ENCODE assay signal across 14 cellular contexts in genomic region chr15:48411971-48412591, GRCh38.
DNase-seq lines count a peak whose midpoint lies in the region; ATAC-seq and TF ChIP-seq lines count a peak whose summit lies in the region.
"Had no signal": no experiment of that assay in that cellular context is flagged by ENCODE, and none has a peak within 500 bp of the region (broad histone marks: within the 10 kb centered on the region; RNA-seq: fewer than 3 reads in every experiment).

No MANE protein-coding gene starts in this region.

- peaks cover 49% of the 10 kb centered on the region for H3K36me3 ChIP-seq in adipocyte (ENCODE audit: control insufficient read depth, insufficient read depth, low read length, severe bottlenecking)
- H3K36me3 ChIP-seq in hepatocyte (replicated peaks; ENCODE audit: insufficient read depth, low read depth): no peaks in the 10 kb centered on the region

- no peaks in the 10 kb centered on the region for H4K20me1 ChIP-seq in hepatocyte (ENCODE audit: insufficient read depth, poor library complexity, severe bottlenecking)

- 87% methylated on average over 6 of the region's 6 CpGs for WGBS in hepatocyte (ENCODE audit: low lambda C conversion rate, missing lambda C conversion rate)

- no peak overlapping the region for H3K27ac Mint-ChIP-seq in immature natural killer cell
- H3K27ac Mint-ChIP-seq: activated naive CD8-positive, alpha-beta T cell treated with anti-CD3 and anti-CD28 coated beads for 36 hours; dendritic cell treated with granulocyte-macrophage colony-stimulating factor and Interleukin-4, amounts not matched to agents 40 ng/mL and 50 ng/mL, for 4 days had no signal

- peaks cover 79% of the 10 kb centered on the region for H3K4me1 ChIP-seq in adipocyte (ENCODE audit: control insufficient read depth, insufficient read depth, low read length)
- no peaks in the 10 kb centered on the region for H3K4me1 ChIP-seq in hepatocyte (ENCODE audit: insufficient read depth)

- H3K4me3 Mint-ChIP-seq in immature natural killer cell: no peak overlapping the region
- H3K4me3 Mint-ChIP-seq: activated naive CD8-positive, alpha-beta T cell treated with anti-CD3 and anti-CD28 coated beads for 36 hours; dendritic cell treated with granulocyte-macrophage colony-stimulating factor and Interleukin-4, amounts not matched to agents 40 ng/mL and 50 ng/mL, for 4 days had no signal

- H3K4me3 ChIP-seq in adipocyte (ENCODE audit: low read length) (peak overlapping the region; percentile 41), hepatocyte (no peak overlapping the region)

- H3K4me2 ChIP-seq in hepatocyte: no peak overlapping the region

- H3K79me2 ChIP-seq in hepatocyte: no peaks in the 10 kb centered on the region

- H3K9ac ChIP-seq in adipocyte (ENCODE audit: low read length): peak overlapping the region; percentile 77

- H3K27me3 ChIP-seq in adipocyte (replicated peaks; ENCODE audit: control insufficient read depth, insufficient read depth, low read length) (no peaks in the 10 kb centered on the region), hepatocyte (no peaks in the 10 kb centered on the region)

- no peaks in the 10 kb centered on the region for H3K9me3 ChIP-seq in adipocyte (ENCODE audit: control insufficient read depth, low read length)
- H3K9me3 ChIP-seq in hepatocyte (ENCODE audit: low read depth): no peaks in the 10 kb centered on the region

- no peak for TF ChIP-seq CTCF in hepatocyte (IDR thresholded peaks at IDR 0.05; ENCODE audit: poor library complexity)

- H3K36me3 Mint-ChIP-seq in immature natural killer cell: no peaks in the 10 kb centered on the region
- H3K36me3 Mint-ChIP-seq: activated naive CD8-positive, alpha-beta T cell treated with anti-CD3 and anti-CD28 coated beads for 36 hours had no signal

- H3K4me1 Mint-ChIP-seq in immature natural killer cell: no peaks in the 10 kb centered on the region
- H3K4me1 Mint-ChIP-seq: activated naive CD8-positive, alpha-beta T cell treated with anti-CD3 and anti-CD28 coated beads for 36 hours had no signal

- no peak overlapping the region for H2AFZ ChIP-seq in hepatocyte

- H3K27me3 Mint-ChIP-seq in immature natural killer cell (ENCODE audit: low read depth in 3 of 3): peaks cover 0 to 6% (median 0%) of the 10 kb centered on the region in 3 donors
- H3K27me3 Mint-ChIP-seq: activated naive CD8-positive, alpha-beta T cell treated with anti-CD3 and anti-CD28 coated beads for 36 hours; dendritic cell treated with granulocyte-macrophage colony-stimulating factor and Interleukin-4, amounts not matched to agents 40 ng/mL and 50 ng/mL, for 4 days had no signal

- no peaks in the 10 kb centered on the region for H3K9me3 Mint-ChIP-seq in immature natural killer cell
- H3K9me3 Mint-ChIP-seq: activated naive CD8-positive, alpha-beta T cell treated with anti-CD3 and anti-CD28 coated beads for 36 hours; dendritic cell treated with granulocyte-macrophage colony-stimulating factor and Interleukin-4, amounts not matched to agents 40 ng/mL and 50 ng/mL, for 4 days had no signal

- H3K9me2 ChIP-seq in hepatocyte (replicated peaks; ENCODE audit: insufficient read depth): no peaks in the 10 kb centered on the region

- DNase-seq in Ammon's horn (ENCODE audit: low spot score) (peak; percentile 57), adipocyte (ENCODE audit: low read depth) (peak; percentile 81), Right ventricle myocardium superior (no peak), sciatic nerve (ENCODE audit: low spot score) (no peak), hepatocyte (ENCODE audit: low spot score) (no peak), immature natural killer cell (no peak), D341Med (ENCODE audit: low spot score) (no peak)
- DNase-seq in activated effector memory CD4-positive, alpha-beta T cell treated with Interleukin-2 at 50 U/mL for 16 hours: no peak
- DNase-seq: activated CD8-positive, alpha-beta memory T cell treated with anti-CD3 and anti-CD28 coated beads, Interleukin-2, amount 50 U/mL, for 48 hours; activated naive CD8-positive, alpha-beta T cell treated with anti-CD3 and anti-CD28 coated beads for 36 hours; foreskin melanocyte; GOT3; stimulated activated CD8-positive, alpha-beta memory T cell treated with anti-CD3 and anti-CD28 coated beads, Interleukin-4, amount 100 ng/mL, for 48 hours had no signal

- no peak overlapping the region for H3K27ac ChIP-seq in hepatocyte

- intact Hi-C loops in Right ventricle myocardium superior (cut with DNase I) (no loop called here), sciatic nerve (cut with DNase I) (no loop called here)

- ATAC-seq in Right ventricle myocardium superior (ENCODE audit: poor library complexity): peak; percentile 49
- ATAC-seq in sciatic nerve: peak; percentile 50

Comparison
In these comparisons a context has a peak if more than half of its experiments do, and no peak if none do; other contexts are left out.
1. DNase-seq: peak in Ammon's horn (single experiment) and adipocyte (single experiment); none in Right ventricle myocardium superior (single experiment), sciatic nerve (single experiment), hepatocyte (single experiment), immature natural killer cell (0 of 3), activated effector memory CD4-positive, alpha-beta T cell treated with Interleukin-2 at 50 U/mL for 16 hours (single experiment) and D341Med (single experiment).